8 cellular contexts compared by ENCODE assay signal in genomic region chr4:154551872-154552686, GRCh38. TPM values are rescaled to one million over a fixed set of nuclear protein-coding genes. Genes with fewer than 3 reads are reported as not detected.
DNase-seq lines count a peak whose midpoint lies in the region; FAIRE-seq and TF ChIP-seq lines count a peak whose summit lies in the region.

No MANE protein-coding gene starts in this region.

- H3K27ac ChIP-seq in SJSA1 = no peak overlapping the region

- H3K4me1 ChIP-seq in SJSA1 (replicated peaks) = peaks cover 8% of the 10 kb centered on the region

- H3K4me3 ChIP-seq in H7 (ENCODE audit: insufficient read depth, low read depth, low read length) (no peak overlapping the region), LNCaP clone FGC (ENCODE audit: low read depth, low read length) (no peak overlapping the region), SJSA1 (no peak overlapping the region)

- FAIRE-seq in urothelium cell line (lab: Jason Lieb, UNC) = no peak

- DNase-seq in GF-D8 (lab: John Stamatoyannopoulos, UW) (peak; percentile 26), H7 (peak; percentile 25), LNCaP clone FGC (ENCODE audit: low read depth) (peak; percentile 62), SJSA1 (ENCODE audit: low read depth in 1 of 2, low spot score in 2 of 2) (peak; percentile 15 to 61), glomerular endothelial cell (ENCODE audit: extremely low read depth, low read depth, low spot score) (peak; percentile 42), posterior cingulate gyrus (peak; percentile 51 to 96 (median 75)), urothelium cell line (ENCODE audit: low spot score) (peak; percentile 67)
- DNase-seq in activated naive CD4-positive, alpha-beta T cell treated with Interleukin-2 at 50 U/mL for 16 hours = peak; percentile 72

- peak; percentile 81 for TF ChIP-seq CTCF in LNCaP clone FGC (IDR thresholded peaks at IDR 0.05; ENCODE audit: control insufficient read depth, extremely low read depth, insufficient read depth)

- H3K9me3 ChIP-seq in SJSA1 (replicated peaks) = no peaks in the 10 kb centered on the region

- intact Hi-C loops in posterior cingulate gyrus (cut with DNase I) = loop anchor here (1.0 to 10.0 kb wide), 3 partner anchors 66 to 820 kb away; no protein-coding TSS in a partner anchor

- H3K27me3 ChIP-seq in H7 (ENCODE audit: control insufficient read depth, insufficient read depth, low read length) (no peaks in the 10 kb centered on the region), SJSA1 (replicated peaks) (no peaks in the 10 kb centered on the region)

- H3K36me3 ChIP-seq in H7 (replicated peaks; ENCODE audit: control insufficient read depth, insufficient read depth, low read length) (peaks cover under 1% of the 10 kb centered on the region; the same call in 1 of the 2 replicates), SJSA1 (peaks cover 14% of the 10 kb centered on the region)

RNA-seq across cellular contexts. Expression of gene PLRG1, which starts 1.9 kb away (rescaled TPM):
- 104 and 108 TPM in 2 replicates for total RNA-seq in H7 (2014; rRNA removed; shearing (Covaris generic))
- total RNA-seq in SJSA1 (2014; rRNA removed; shearing (Covaris generic)) = 76.4 and 84.1 TPM in 2 replicates
- 43.0 and 44.7 TPM in 2 replicates for total RNA-seq in glomerular endothelial cell

RNA-seq across cellular contexts. Expression of gene FGB, which starts 10.7 kb away (rescaled TPM):
- total RNA-seq in H7 (2014; rRNA removed; shearing (Covaris generic)) = not detected in 2 replicates
- total RNA-seq in SJSA1 (2014; rRNA removed; shearing (Covaris generic)) = not detected in 2 replicates
- not detected in 2 replicates for total RNA-seq in glomerular endothelial cell

RNA-seq across cellular contexts. Expression of gene FGA, which starts 38.5 kb away (rescaled TPM):
- not detected in 2 replicates for total RNA-seq in H7 (2014; rRNA removed; shearing (Covaris generic))
- total RNA-seq in SJSA1 (2014; rRNA removed; shearing (Covaris generic)) = not detected in 2 replicates
- not detected in 2 replicates for total RNA-seq in glomerular endothelial cell

Comparison
In these comparisons a context has a peak if more than half of its experiments do, and no peak if none do; other contexts are left out.
1. DNase-seq: peak in every context shown above with its lines; median percentile 75 in posterior cingulate gyrus; 72 in activated naive CD4-positive, alpha-beta T cell treated with Interleukin-2 at 50 U/mL for 16 hours; 67 in urothelium cell line; 62 in LNCaP clone FGC; 42 in glomerular endothelial cell; 38 in SJSA1; 26 in GF-D8; 25 in H7.